ENCODE assay signal across 19 cellular contexts in genomic region chr6:44064948-44065272, GRCh38.
DNase-seq lines count a peak whose midpoint lies in the region; ATAC-seq, FAIRE-seq and TF ChIP-seq lines count a peak whose summit lies in the region.
"Had no signal": no experiment of that assay in that cellular context is flagged by ENCODE, and none has a peak within 500 bp of the region (broad histone marks: within the 10 kb centered on the region; RNA-seq: fewer than 3 reads in every experiment).

No MANE protein-coding gene starts in this region.

- DNase-seq in HepG2 (ENCODE audit: low spot score) (no peak), right lobe of liver (no peak), colonic mucosa (no peak), mesothelial cell of epicardium (ENCODE audit: low spot score in 2 of 2, unreplicated experiment in 2 of 2) (no peak), GF-D8 (lab: John Stamatoyannopoulos, UW) (no peak), RPMI8226 (no peak), spleen (no peak)
- DNase-seq: activated B cell treated with CpG ODN at 0.5 μM for 24 hours; activated naive CD4-positive, alpha-beta T cell; GOT3; MM.1S; NCI-H1930; NCI-H526 treated with DMSO at 0.1 percent for 48 hours; T-helper 2 cell had no signal

- H3K27ac ChIP-seq in HepG2 (ENCODE audit: extremely low read length, insufficient read depth, low read length) (no peak overlapping the region), right lobe of liver (peak overlapping the region in 1 of 3 donors; percentile 52), colonic mucosa (peak overlapping the region; percentile 50), spleen (no peak overlapping the region)
- H3K27ac ChIP-seq: neutrophil had no signal

- FAIRE-seq in HepG2 (lab: Jason Lieb, UNC) = no peak

- TF ChIP-seq POLR2A in HepG2 (IDR thresholded peaks at IDR 0.05; ENCODE audit: insufficient read depth in 1 of 2, low read depth in 2 of 2, low read length in 2 of 2) = no peak
- TF ChIP-seq POLR2A in right lobe of liver (IDR thresholded peaks at IDR 0.05) = no peak
- no peak for TF ChIP-seq POLR2A in spleen (IDR thresholded peaks at IDR 0.05)

- no peaks in the 10 kb centered on the region for H3K9me3 ChIP-seq in HepG2 (ENCODE audit: low read length)
- H3K9me3 ChIP-seq in right lobe of liver = no peaks in the 10 kb centered on the region
- H3K9me3 ChIP-seq in colonic mucosa = no peaks in the 10 kb centered on the region
- peaks cover 0 to 2% (median 0%) of the 10 kb centered on the region in 8 donors for H3K9me3 ChIP-seq in spleen
- H3K9me3 ChIP-seq: neutrophil, Peyer's patch, sigmoid colon, upper lobe of left lung had no signal

- in situ Hi-C loops in HepG2 (cut with HindIII; ENCODE audit: extremely low pct_ligation_motif_present, low pct_unique_long_range_greater_than_20kb) = no loop called here

- BruUV-seq in HepG2 (replicated peaks; lab: Mats Ljungman, UMichigan) = no TSS peak

- CTCF ChIA-PET in HepG2 (lab: Yijun Ruan, JAX; ENCODE audit: low intra/inter-chr PET ratio, low total read pairs) = no interaction called here

- H3K79me2 ChIP-seq in HepG2 (ENCODE audit: insufficient read depth, low read length) = no peaks in the 10 kb centered on the region

- H3K9me3 Mint-ChIP-seq in mesothelial cell of epicardium = peaks cover 3% of the 10 kb centered on the region

- intact Hi-C loops in HepG2 (cut with micrococcal nuclease; ENCODE audit: unreplicated experiment) = no loop called here
- intact Hi-C loops in right lobe of liver (cut with DNase I) = loop anchor here in 1 of 2 donors (10.0 kb wide), 2 partner anchors 50 to 110 kb away; no protein-coding TSS in a partner anchor
- intact Hi-C loops in colonic mucosa (cut with DNase I) = loop anchor here (5.0 kb wide), 1 partner anchor 58 kb away; no protein-coding TSS in a partner anchor
- intact Hi-C loops in spleen (cut with DNase I; ENCODE audit: low total_unique reads) = no loop called here

- TF ChIP-seq EP300 in HepG2 (IDR thresholded peaks at IDR 0.05; ENCODE audit: low read depth in 2 of 2, low read length in 2 of 2) (no peak), HepG2 (CRISPR knock-in tag; IDR thresholded peaks at IDR 0.05; ENCODE audit: borderline replicate concordance) (no peak)

- POLR2A ChIA-PET in HepG2 (lab: Yijun Ruan, JAX) = interaction anchor here (1.4 kb wide), 1 partner anchor 9 kb away, joined by 4 read pairs; no protein-coding TSS in a partner anchor

- H3K4me3 ChIP-seq in HepG2 (replicated peaks in 1 of 3; ENCODE audit: insufficient read depth in 1 of 3, low read depth in 2 of 3, low read length in 3 of 3) (no peak overlapping the region), right lobe of liver (no peak overlapping the region), colonic mucosa (no peak overlapping the region), spleen (no peak overlapping the region)
- H3K4me3 ChIP-seq: Peyer's patch, sigmoid colon, upper lobe of left lung had no signal

- H3K36me3 ChIP-seq in HepG2 (replicated peaks in 1 of 2; ENCODE audit: control insufficient read depth in 1 of 2, insufficient read depth in 2 of 2, low read length in 2 of 2) (no peaks in the 10 kb centered on the region), right lobe of liver (no peaks in the 10 kb centered on the region), colonic mucosa (no peaks in the 10 kb centered on the region), spleen (no peaks in the 10 kb centered on the region)
- H3K36me3 ChIP-seq: neutrophil, Peyer's patch, sigmoid colon, upper lobe of left lung had no signal

- H3K4me2 ChIP-seq in HepG2 (ENCODE audit: low read depth, low read length) = peak overlapping the region; percentile 38; the same call in 1 of the 2 replicates

- TF ChIP-seq RAD21 in HepG2 (CRISPR knock-in tag; IDR thresholded peaks at IDR 0.05) = no peak

- H3K4me1 Mint-ChIP-seq in mesothelial cell of epicardium = peaks cover 13% of the 10 kb centered on the region
- H3K4me1 Mint-ChIP-seq: activated B cell treated with CpG ODN at 0.5 μM for 24 hours had no signal

- H3K36me3 Mint-ChIP-seq in mesothelial cell of epicardium = no peaks in the 10 kb centered on the region

- H3K27me3 ChIP-seq in HepG2 (ENCODE audit: control insufficient read depth in 1 of 2, insufficient read depth in 2 of 2, low read length in 2 of 2) = peaks cover 2 to 25% of the 10 kb centered on the region in 2 experiments; a peak in 4 of 5 replicates
- no peaks in the 10 kb centered on the region for H3K27me3 ChIP-seq in right lobe of liver
- H3K27me3 ChIP-seq in colonic mucosa = no peaks in the 10 kb centered on the region
- H3K27me3 ChIP-seq in spleen (replicated peaks in 1 of 7) = no peaks in the 10 kb centered on the region
- H3K27me3 ChIP-seq: Peyer's patch, sigmoid colon, upper lobe of left lung had no signal

- H3K27ac Mint-ChIP-seq in mesothelial cell of epicardium = peak overlapping the region; percentile 43
- H3K27ac Mint-ChIP-seq: activated B cell treated with CpG ODN at 0.5 μM for 24 hours had no signal

- H2AFZ ChIP-seq in HepG2 (ENCODE audit: low read length) = no peak overlapping the region

- WGBS in HepG2 (ENCODE audit: low lambda C conversion rate) = 58% methylated on average over 3 of the region's 3 CpGs
- WGBS in right lobe of liver (ENCODE audit: insufficient coverage, low coverage, low lambda C conversion rate, missing lambda C conversion rate) = 67% methylated on average over 1 of the region's 3 CpGs
- WGBS in spleen, 5 donors = 86 to 100% (median 94%) methylated on average over 3 of the region's 3 CpGs

- ATAC-seq in HepG2 (no peak), right lobe of liver (no peak), GM21526 (IDR thresholded peaks at IDR 0.05; ENCODE audit: low FRiP score, unreplicated experiment) (no peak)

- H3K4me3 Mint-ChIP-seq in mesothelial cell of epicardium = no peak overlapping the region
- H3K4me3 Mint-ChIP-seq: activated B cell treated with CpG ODN at 0.5 μM for 24 hours had no signal

- H3K9ac ChIP-seq in HepG2 (ENCODE audit: insufficient read depth, low read depth, low read length) (peak overlapping the region; percentile 0; the same call in 1 of the 2 replicates), colonic mucosa (ENCODE audit: low read depth in 2 of 2, low read length in 2 of 2) (peak overlapping the region in 1 of 2 donors; percentile 19)

- H4K20me1 ChIP-seq in HepG2 (ENCODE audit: insufficient read depth, low read length) = no peaks in the 10 kb centered on the region

- H3K4me1 ChIP-seq in HepG2 (ENCODE audit: insufficient read depth, low read length) (peaks cover 83% of the 10 kb centered on the region), right lobe of liver (peaks cover 0 to 6% (median 0%) of the 10 kb centered on the region in 4 donors), colonic mucosa (no peaks in the 10 kb centered on the region), spleen (peaks cover 5 to 39% (median 14%) of the 10 kb centered on the region in 6 donors)

- TF ChIP-seq CTCF in HepG2 (CRISPR knock-in tag; IDR thresholded peaks at IDR 0.05) (no peak), right lobe of liver (IDR thresholded peaks at IDR 0.05) (no peak), colonic mucosa (IDR thresholded peaks at IDR 0.05) (no peak), mesothelial cell of epicardium (IDR thresholded peaks at IDR 0.05; ENCODE audit: unreplicated experiment) (no peak), spleen (IDR thresholded peaks at IDR 0.05 in 8 of 11, conservative IDR thresholded peaks at IDR 0.05 in 3 of 11) (no peak)

- H3K27me3 Mint-ChIP-seq in mesothelial cell of epicardium (ENCODE audit: low read depth) = no peaks in the 10 kb centered on the region

TF ChIP-seq in HepG2, 621 proteins besides CTCF, POLR2A, EP300 and RAD21 (continues in another document):
- TF ChIP-seq, protein P1, sequence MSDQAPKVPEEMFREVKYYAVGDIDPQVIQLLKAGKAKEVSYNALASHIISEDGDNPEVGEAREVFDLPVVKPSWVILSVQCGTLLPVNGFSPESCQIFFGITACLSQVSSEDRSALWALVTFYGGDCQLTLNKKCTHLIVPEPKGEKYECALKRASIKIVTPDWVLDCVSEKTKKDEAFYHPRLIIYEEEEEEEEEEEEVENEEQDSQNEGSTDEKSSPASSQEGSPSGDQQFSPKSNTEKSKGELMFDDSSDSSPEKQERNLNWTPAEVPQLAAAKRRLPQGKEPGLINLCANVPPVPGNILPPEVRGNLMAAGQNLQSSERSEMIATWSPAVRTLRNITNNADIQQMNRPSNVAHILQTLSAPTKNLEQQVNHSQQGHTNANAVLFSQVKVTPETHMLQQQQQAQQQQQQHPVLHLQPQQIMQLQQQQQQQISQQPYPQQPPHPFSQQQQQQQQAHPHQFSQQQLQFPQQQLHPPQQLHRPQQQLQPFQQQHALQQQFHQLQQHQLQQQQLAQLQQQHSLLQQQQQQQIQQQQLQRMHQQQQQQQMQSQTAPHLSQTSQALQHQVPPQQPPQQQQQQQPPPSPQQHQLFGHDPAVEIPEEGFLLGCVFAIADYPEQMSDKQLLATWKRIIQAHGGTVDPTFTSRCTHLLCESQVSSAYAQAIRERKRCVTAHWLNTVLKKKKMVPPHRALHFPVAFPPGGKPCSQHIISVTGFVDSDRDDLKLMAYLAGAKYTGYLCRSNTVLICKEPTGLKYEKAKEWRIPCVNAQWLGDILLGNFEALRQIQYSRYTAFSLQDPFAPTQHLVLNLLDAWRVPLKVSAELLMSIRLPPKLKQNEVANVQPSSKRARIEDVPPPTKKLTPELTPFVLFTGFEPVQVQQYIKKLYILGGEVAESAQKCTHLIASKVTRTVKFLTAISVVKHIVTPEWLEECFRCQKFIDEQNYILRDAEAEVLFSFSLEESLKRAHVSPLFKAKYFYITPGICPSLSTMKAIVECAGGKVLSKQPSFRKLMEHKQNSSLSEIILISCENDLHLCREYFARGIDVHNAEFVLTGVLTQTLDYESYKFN (CRISPR knock-in tag; conservative IDR thresholded peaks at IDR 0.05) = no peak
- no peak for TF ChIP-seq MIER3 (CRISPR knock-in tag; IDR thresholded peaks at IDR 0.05; ENCODE audit: borderline replicate concordance)
- TF ChIP-seq HDAC2 (CRISPR knock-in tag; IDR thresholded peaks at IDR 0.05) = no peak
- no peak for TF ChIP-seq IRF9 (CRISPR knock-in tag; IDR thresholded peaks at IDR 0.05; ENCODE audit: borderline replicate concordance)
- no peak for TF ChIP-seq SMAD3 (CRISPR knock-in tag; IDR thresholded peaks at IDR 0.05)
- TF ChIP-seq SP4 (CRISPR knock-in tag; IDR thresholded peaks at IDR 0.05) = 0 out of 2 replicates have a peak, but pooled peaks have one; percentile 10
- peak; percentile 26; the same call in 1 of the 2 replicates for TF ChIP-seq ZSCAN22 (CRISPR knock-in tag; IDR thresholded peaks at IDR 0.05)
- no peak for TF ChIP-seq SYNCRIP (IDR thresholded peaks at IDR 0.05; ENCODE audit: insufficient read depth, low read depth, low read length)
